Comparison of ENCODE assay signal across 14 cellular contexts in genomic region chrX:48794993-48795501, GRCh38. TPM values are rescaled to one million over a fixed set of nuclear protein-coding genes. Genes with fewer than 3 reads are reported as not detected.
DNase-seq lines count a peak whose midpoint lies in the region; ATAC-seq, FAIRE-seq and TF ChIP-seq lines count a peak whose summit lies in the region.
"Had no signal": no experiment of that assay in that cellular context is flagged by ENCODE, and none has a peak within 500 bp of the region (broad histone marks: within the 10 kb centered on the region; RNA-seq: fewer than 3 reads in every experiment).

No MANE protein-coding gene starts in this region.

- H3K4me3 ChIP-seq in AG04450 (ENCODE audit: low read depth, low read length) (no peak overlapping the region), kidney (ENCODE audit: low read length in 2 of 2) (no peak overlapping the region)

- CTCF ChIA-PET in AG04450 (lab: Charles Lee) = no interaction called here

- H3K27me3 ChIP-seq in AG04450 (ENCODE audit: control insufficient read depth, insufficient read depth, low read length) = no peaks in the 10 kb centered on the region

- ATAC-seq in stimulated activated effector memory CD8-positive, alpha-beta T cell treated with anti-CD3 and anti-CD28 coated beads, Interleukin-12 subunit alpha, Interleukin-12 subunit beta, amount 100 ng/mL, for 72 hours = no peak
- ATAC-seq: sciatic nerve had no signal

- no peaks in the 10 kb centered on the region for H3K36me3 ChIP-seq in kidney (ENCODE audit: control insufficient read depth in 1 of 2, insufficient read depth in 2 of 2, low read length in 2 of 2)

- H3K36me3 Mint-ChIP-seq in stimulated activated effector memory CD8-positive, alpha-beta T cell treated with anti-CD3 and anti-CD28 coated beads, Interleukin-12 subunit alpha, Interleukin-12 subunit beta, amount 100 ng/mL, for 72 hours = no peaks in the 10 kb centered on the region
- H3K36me3 Mint-ChIP-seq: brain had no signal

- in situ Hi-C loops in GM13977 (cut with MboI; ENCODE audit: low pct_unique_long_range_greater_than_20kb, low sequenced_read_pairs, unreplicated experiment) = no loop called here

- no peaks in the 10 kb centered on the region for H3K9me3 Mint-ChIP-seq in stimulated activated effector memory CD8-positive, alpha-beta T cell treated with anti-CD3 and anti-CD28 coated beads, Interleukin-12 subunit alpha, Interleukin-12 subunit beta, amount 100 ng/mL, for 72 hours

- H3K9me3 ChIP-seq in AG04450 (ENCODE audit: control insufficient read depth, insufficient read depth, low read length) = no peaks in the 10 kb centered on the region
- no peaks in the 10 kb centered on the region for H3K9me3 ChIP-seq in kidney (ENCODE audit: control insufficient read depth in 1 of 2, low read length in 2 of 2)

- no peak overlapping the region for H3K4me3 Mint-ChIP-seq in stimulated activated effector memory CD8-positive, alpha-beta T cell treated with anti-CD3 and anti-CD28 coated beads, Interleukin-12 subunit alpha, Interleukin-12 subunit beta, amount 100 ng/mL, for 72 hours
- H3K4me3 Mint-ChIP-seq: brain had no signal

- no peak for FAIRE-seq in kidney (lab: Jason Lieb, UNC)

- intact Hi-C loops in kidney (cut with DNase I) = no loop called here

- H3K4me1 ChIP-seq in kidney (ENCODE audit: control insufficient read depth in 1 of 2, insufficient read depth in 1 of 2, low read depth in 1 of 2, low read length in 2 of 2) = no peaks in the 10 kb centered on the region

- no peaks in the 10 kb centered on the region for H3K4me1 Mint-ChIP-seq in stimulated activated effector memory CD8-positive, alpha-beta T cell treated with anti-CD3 and anti-CD28 coated beads, Interleukin-12 subunit alpha, Interleukin-12 subunit beta, amount 100 ng/mL, for 72 hours
- H3K4me1 Mint-ChIP-seq: brain had no signal

- POLR2A ChIA-PET in AG04450 (lab: Yijun Ruan, JAX) = no interaction called here

- DNase-seq in AG04450 (ENCODE audit: low read depth, low spot score) (peak; percentile 3), HPDE6-E6E7 (ENCODE audit: extremely low spot score) (peak; percentile 44), amniotic epithelial cell (ENCODE audit: low read depth) (peak; percentile 61), kidney (peak; percentile 77), Kasumi-1 (lab: John Stamatoyannopoulos, UW) (no peak), GM13977 (ENCODE audit: low spot score) (no peak), SIG-M5 (lab: John Stamatoyannopoulos, UW) (no peak)
- DNase-seq in stimulated activated effector memory CD8-positive, alpha-beta T cell treated with anti-CD3 and anti-CD28 coated beads, Interleukin-12 subunit alpha, Interleukin-12 subunit beta, amount 100 ng/mL, for 72 hours (ENCODE audit: low spot score in 2 of 2) = no peak
- DNase-seq: midbrain, NCI-H2029 treated with DMSO at 0.1 percent for 48 hours had no signal

- no peak overlapping the region for H3K27ac Mint-ChIP-seq in stimulated activated effector memory CD8-positive, alpha-beta T cell treated with anti-CD3 and anti-CD28 coated beads, Interleukin-12 subunit alpha, Interleukin-12 subunit beta, amount 100 ng/mL, for 72 hours
- H3K27ac Mint-ChIP-seq: brain had no signal

- no peak overlapping the region for H3K9ac ChIP-seq in kidney (ENCODE audit: low read length in 2 of 2)

- H3K27ac ChIP-seq in AG04450 (ENCODE audit: low read depth, low read length) = no peak overlapping the region
- H3K27ac ChIP-seq in kidney (ENCODE audit: low read depth in 2 of 2, low read length in 2 of 2) = no peak overlapping the region
- H3K27ac ChIP-seq: C4-2B had no signal

- no peak for TF ChIP-seq CTCF in AG04450 (IDR thresholded peaks at IDR 0.05; ENCODE audit: low read depth, low read length)
- TF ChIP-seq CTCF in kidney (IDR thresholded peaks at IDR 0.05; ENCODE audit: borderline replicate concordance, extremely low read depth, insufficient read depth) = no peak
- TF ChIP-seq CTCF in GM13977 (IDR thresholded peaks at IDR 0.05; ENCODE audit: extremely low read depth, insufficient read depth, missing control alignments) = no peak

RNA-seq across cellular contexts. Expression of gene HDAC6, which starts 6.8 kb away (rescaled TPM):
- 20.5 and 22.8 TPM in 2 replicates for polyA plus RNA-seq in AG04450 (2011; rRNA removed)
- 29.3 and 32.1 TPM in 2 replicates for polyA minus RNA-seq in AG04450 (2011; rRNA and poly(A)+ RNA removed)
- 96.9 TPM for total RNA-seq in kidney
- polyA plus RNA-seq in kidney (ENCODE audit: insufficient read depth, low read depth, low replicate concordance) = 123 TPM

RNA-seq across cellular contexts. Expression of gene GATA1, which starts 8.7 kb away (rescaled TPM):
- not detected in 2 replicates for polyA plus RNA-seq in AG04450 (2011; rRNA removed)
- polyA minus RNA-seq in AG04450 (2011; rRNA and poly(A)+ RNA removed) = not detected in 2 replicates
- 0.60 TPM for total RNA-seq in kidney
- polyA plus RNA-seq in kidney (ENCODE audit: insufficient read depth, low read depth, low replicate concordance) = not detected
- total RNA-seq: glomerular endothelial cell had no signal

RNA-seq across cellular contexts. Expression of gene ERAS, which starts 31.3 kb away (rescaled TPM):
- polyA plus RNA-seq in AG04450 (2011; rRNA removed) (not detected in 2 replicates), kidney (ENCODE audit: insufficient read depth, low read depth, low replicate concordance) (0.43 TPM)
- polyA minus RNA-seq in AG04450 (2011; rRNA and poly(A)+ RNA removed) = not detected in 2 replicates
- total RNA-seq in kidney = 0.19 TPM
- total RNA-seq: glomerular endothelial cell had no signal

RNA-seq across cellular contexts. Expression of gene GLOD5, which starts 33.5 kb away (rescaled TPM):
- polyA plus RNA-seq in AG04450 (2011; rRNA removed) (not detected in 2 replicates), kidney (ENCODE audit: insufficient read depth, low read depth, low replicate concordance) (12.6 TPM)
- polyA minus RNA-seq in AG04450 (2011; rRNA and poly(A)+ RNA removed) = not detected in 2 replicates
- 0.94 TPM for total RNA-seq in kidney
- total RNA-seq: glomerular endothelial cell, sciatic nerve had no signal

RNA-seq across cellular contexts. Expression of gene PCSK1N, which starts 40.4 kb away (rescaled TPM):
- polyA plus RNA-seq in AG04450 (2011; rRNA removed) = not detected in 2 replicates
- polyA minus RNA-seq in AG04450 (2011; rRNA and poly(A)+ RNA removed) = not detected in 2 replicates
- 131 TPM for total RNA-seq in kidney
- polyA plus RNA-seq in kidney (ENCODE audit: insufficient read depth, low read depth, low replicate concordance) = 331 TPM

Comparison
In these comparisons a context has a peak if more than half of its experiments do, and no peak if none do; other contexts are left out.
1. DNase-seq: peak in AG04450 (single experiment), HPDE6-E6E7 (single experiment), amniotic epithelial cell (single experiment) and kidney (single experiment); none in stimulated activated effector memory CD8-positive, alpha-beta T cell treated with anti-CD3 and anti-CD28 coated beads, Interleukin-12 subunit alpha, Interleukin-12 subunit beta, amount 100 ng/mL, for 72 hours (0 of 2), Kasumi-1 (0 of 2), GM13977 (single experiment) and SIG-M5 (single experiment).